Comparison of ENCODE assay signal across 30 cellular contexts in the genomic region with DNA sequence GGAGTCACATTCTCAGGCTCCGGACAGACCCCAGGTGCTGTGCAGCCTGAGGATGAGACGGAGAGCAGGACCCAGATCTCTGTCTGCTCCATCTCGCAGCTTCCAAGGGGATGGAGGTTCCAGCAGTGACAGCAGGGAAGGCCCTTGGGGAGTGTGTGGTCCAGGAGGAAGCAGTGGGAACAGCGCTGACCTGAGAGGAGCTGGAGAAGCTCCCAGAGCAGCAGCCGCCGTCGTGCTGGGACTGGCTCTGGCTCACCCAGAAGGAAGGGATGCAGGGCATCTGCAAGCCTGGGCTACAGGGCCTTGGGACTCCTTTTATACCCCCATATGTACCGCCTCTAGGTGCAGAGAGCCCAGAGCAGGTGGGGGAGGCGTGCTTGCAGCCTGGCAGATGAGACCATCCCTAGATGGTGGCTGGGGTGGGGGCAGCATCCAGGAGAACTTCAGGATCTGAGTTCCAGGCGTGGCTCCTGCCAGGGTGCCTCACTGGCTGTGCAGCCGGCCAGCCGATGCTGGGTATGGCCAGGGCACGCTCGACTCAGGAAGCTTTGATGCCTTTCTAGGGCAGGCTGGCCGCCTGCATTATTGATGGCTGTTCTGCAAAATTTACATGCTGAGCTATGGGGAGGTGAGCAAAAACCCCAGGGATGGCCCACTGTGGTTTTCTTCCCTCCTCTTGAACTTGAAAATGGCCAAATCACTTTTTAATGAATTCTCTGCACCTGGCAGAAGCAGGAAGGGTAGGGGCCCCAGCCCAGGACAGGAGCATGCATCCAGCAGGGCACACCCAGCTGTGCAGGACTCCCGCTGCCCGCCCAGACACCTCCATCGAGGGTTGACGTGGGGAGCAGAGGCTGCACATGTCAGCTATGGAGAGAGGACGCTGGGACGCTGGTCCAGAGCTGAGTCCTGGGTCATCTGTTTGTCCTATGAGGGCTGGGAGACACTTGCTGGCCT.
"Had no signal": no experiment of that assay in that cellular context is flagged by ENCODE, and none has a peak within 500 bp of the region (broad histone marks: within the 10 kb centered on the region; RNA-seq: fewer than 3 reads in every experiment).

No MANE protein-coding gene starts in this region.

- FAIRE-seq: endothelial cell of umbilical vein, small intestine, TTC549 had no signal

- H3K36me3 ChIP-seq: ascending aorta, cardiac muscle cell, left lung, neutrophil, ovary, sigmoid colon, thyroid gland, upper lobe of right lung had no signal

- ATAC-seq: effector memory CD8-positive, alpha-beta T cell; left lung; mucosa of descending colon; natural killer cell treated with Interleukin-12 subunit alpha and Interleukin-12 subunit beta and Interleukin-15 and Interleukin-18, amount 100 ng/mL, for 72 hours; upper lobe of right lung had no signal

- H3K27me3 ChIP-seq: ascending aorta, cardiac muscle cell, ovary, thyroid gland, upper lobe of right lung had no signal

- H3K9me3 ChIP-seq: ascending aorta, left lung, mucosa of descending colon, neutrophil, ovary, sigmoid colon, thyroid gland, upper lobe of right lung had no signal

- H3K27ac ChIP-seq: ascending aorta, cardiac muscle cell, left lung, neutrophil, ovary, sigmoid colon, thyroid gland, upper lobe of right lung, VCaP had no signal

- H3K4me1 ChIP-seq: ascending aorta, left lung, sigmoid colon, thyroid gland, upper lobe of right lung had no signal

- DNase-seq: activated CD4-positive, alpha-beta T cell treated with anti-CD3 and anti-CD28 coated beads for 4 hours; activated CD4-positive, alpha-beta T cell treated with anti-CD3 and anti-CD28 coated beads, Interleukin-2, amount 50 U/mL, for 4 hours; activated CD8-positive, alpha-beta memory T cell treated with anti-CD3 and anti-CD28 coated beads for 24 hours; activated gamma-delta T cell; activated naive CD4-positive, alpha-beta T cell treated with anti-CD3 and anti-CD28 coated beads, Interleukin-2, amount 10 ng/mL, durations not matched to agents 7 days and 5 days; activated naive CD8-positive, alpha-beta T cell treated with anti-CD3 and anti-CD28 coated beads, Interleukin-2, amount 10 ng/mL, durations not matched to agents 7 days and 5 days; activated T-cell treated with anti-CD3 and anti-CD28 coated beads, Interleukin-2, amount 50 U/mL, for 1 hour; cortex of kidney; effector memory CD8-positive, alpha-beta T cell; foreskin fibroblast; head of caudate nucleus; kidney glomerular epithelial cell; ovary; sigmoid colon; small intestine; stimulated activated CD4-positive, alpha-beta T cell treated with anti-CD3 and anti-CD28 coated beads, Interleukin-1b, Interleukin-23, amount 100 ng/mL, for 48 hours; stimulated activated CD4-positive, alpha-beta T cell treated with anti-CD3 and anti-CD28 coated beads, Interleukin-4, amount 100 ng/mL, for 4 hours; stimulated activated CD8-positive, alpha-beta memory T cell treated with anti-CD3 and anti-CD28 coated beads, Interleukin-4, amount 100 ng/mL, for 48 hours; stimulated activated naive CD8-positive, alpha-beta T cell treated with anti-CD3 and anti-CD28 coated beads, Interleukin-15, amount 100 ng/mL, for 72 hours; thyroid gland; upper lobe of right lung had no signal

- H3K4me3 ChIP-seq: ascending aorta, cardiac muscle cell, left lung, mucosa of descending colon, ovary, sigmoid colon, thyroid gland, upper lobe of right lung had no signal
